Comparison of ENCODE assay signal across 8 cellular contexts in genomic region chr12:49776413-49776812, GRCh38. TPM values are rescaled to one million over a fixed set of nuclear protein-coding genes. Genes with fewer than 3 reads are reported as not detected.
DNase-seq lines count a peak whose midpoint lies in the region; ATAC-seq and TF ChIP-seq lines count a peak whose summit lies in the region.

No MANE protein-coding gene starts in this region.

- H3K27ac ChIP-seq in liver (ENCODE audit: low read depth in 1 of 2, low read length in 2 of 2) = no peak overlapping the region

- peak; percentile 68 to 85 for ATAC-seq in activated CD4-positive, CD25-positive, alpha-beta regulatory T cell treated with anti-CD3 and anti-CD28 coated beads, Interleukin-2, amount 50 U/mL, for 24 hours
- no peak for ATAC-seq in GM19324 (IDR thresholded peaks at IDR 0.05; ENCODE audit: low FRiP score, unreplicated experiment)

- TF ChIP-seq CTCF in choroid plexus epithelial cell (conservative IDR thresholded peaks at IDR 0.05; ENCODE audit: low read depth, low read length) = peak; percentile 88
- peak; percentile 80 for TF ChIP-seq CTCF in liver (IDR thresholded peaks at IDR 0.05; ENCODE audit: low read depth, low read length, missing input control)

- H3K27me3 ChIP-seq in liver (ENCODE audit: control insufficient read depth in 4 of 4, insufficient read depth in 4 of 4, low read length in 3 of 4) = no peaks in the 10 kb centered on the region

- no peaks in the 10 kb centered on the region for H3K9me3 ChIP-seq in liver (ENCODE audit: control insufficient read depth in 4 of 4, low read length in 3 of 4)

- H3K9ac ChIP-seq in liver (ENCODE audit: low read depth in 1 of 2, low read length in 2 of 2) = no peak overlapping the region

- TF ChIP-seq RAD21 in liver (IDR thresholded peaks at IDR 0.05) = peak; percentile 94 to 95

- WGBS in liver = 16% methylated on average over 7 of the region's 7 CpGs

- H3K4me1 ChIP-seq in liver (ENCODE audit: control insufficient read depth in 4 of 4, insufficient read depth in 4 of 4, low read length in 3 of 4) = peaks cover 0 to 4% (median 2%) of the 10 kb centered on the region in 4 donors

- H3K4me3 ChIP-seq in choroid plexus epithelial cell (ENCODE audit: low read depth, low read length) (no peak overlapping the region), liver (ENCODE audit: low read depth in 1 of 3, low read length in 3 of 3) (no peak overlapping the region)

- no peaks in the 10 kb centered on the region for H3K36me3 ChIP-seq in liver (ENCODE audit: control insufficient read depth in 4 of 4, insufficient read depth in 3 of 4, low read depth in 1 of 4, low read length in 3 of 4)

- DNase-seq in CD1c-positive myeloid dendritic cell (ENCODE audit: extremely low spot score) = peak; percentile 77
- peak; percentile 35 for DNase-seq in GOT3 (lab: John Stamatoyannopoulos, UW)
- peak; percentile 86 for DNase-seq in NCI-H2171 treated with DMSO at 0.1 percent for 48 hours (lab: John Stamatoyannopoulos, UW)
- DNase-seq in choroid plexus epithelial cell (ENCODE audit: low read depth) = peak; percentile 90
- peak; percentile 34 to 40 (median 36) for DNase-seq in stimulated activated CD4-positive, alpha-beta T cell treated with anti-CD3 and anti-CD28 coated beads, TNF-alpha, amount 100 ng/mL, for 48 hours (ENCODE audit: low read depth in 3 of 3)

TF ChIP-seq in liver, 16 proteins besides CTCF, POLR2A, EP300 and RAD21:
- TF ChIP-seq MAX (IDR thresholded peaks at IDR 0.05) (no peak), GABPA (IDR thresholded peaks at IDR 0.05 in 1 of 2, conservative IDR thresholded peaks at IDR 0.05 in 1 of 2) (no peak), EGR1 (IDR thresholded peaks at IDR 0.05; ENCODE audit: low read depth in 2 of 2) (no peak), FOXA2 (IDR thresholded peaks at IDR 0.05) (no peak), HNF4G (IDR thresholded peaks at IDR 0.05) (no peak), REST (IDR thresholded peaks at IDR 0.05) (no peak), RXRA (IDR thresholded peaks at IDR 0.05) (no peak), YY1 (IDR thresholded peaks at IDR 0.05) (no peak), NR2F2 (IDR thresholded peaks at IDR 0.05) (no peak), ZBTB33 (IDR thresholded peaks at IDR 0.05) (no peak), HNF4A (conservative IDR thresholded peaks at IDR 0.05) (no peak), SP1 (IDR thresholded peaks at IDR 0.05) (no peak), FOXA1 (IDR thresholded peaks at IDR 0.05) (no peak), JUND (IDR thresholded peaks at IDR 0.05) (no peak), ATF3 (IDR thresholded peaks at IDR 0.05) (no peak), TAF1 (conservative IDR thresholded peaks at IDR 0.05) (no peak)

RNA-seq across cellular contexts. Expression of gene TMBIM6, which starts 35.1 kb away (rescaled TPM):
- total RNA-seq in liver = 100 to 1,000 TPM; 464 to 740 TPM
- polyA plus RNA-seq in liver = 1,000 to 10,000 TPM in 1 of 2 donors, 100 to 1,000 TPM in 1; 687 to 1,207 TPM

RNA-seq across cellular contexts. Expression of gene NCKAP5L, which starts 51.8 kb away (rescaled TPM):
- total RNA-seq in liver = 1 to 10 TPM; 3.1 to 6.8 TPM
- 1 to 10 TPM; 2.9 to 5.2 TPM for polyA plus RNA-seq in liver

Comparison
In these comparisons a context has a peak if more than half of its experiments do, and no peak if none do; other contexts are left out.
1. DNase-seq: peak in every context shown above with its lines; median percentile 90 in choroid plexus epithelial cell; 86 in NCI-H2171 treated with DMSO at 0.1 percent for 48 hours; 77 in CD1c-positive myeloid dendritic cell; 36 in stimulated activated CD4-positive, alpha-beta T cell treated with anti-CD3 and anti-CD28 coated beads, TNF-alpha, amount 100 ng/mL, for 48 hours; 35 in GOT3.